Comparison of ENCODE assay signal across 23 cellular contexts in the genomic region with DNA sequence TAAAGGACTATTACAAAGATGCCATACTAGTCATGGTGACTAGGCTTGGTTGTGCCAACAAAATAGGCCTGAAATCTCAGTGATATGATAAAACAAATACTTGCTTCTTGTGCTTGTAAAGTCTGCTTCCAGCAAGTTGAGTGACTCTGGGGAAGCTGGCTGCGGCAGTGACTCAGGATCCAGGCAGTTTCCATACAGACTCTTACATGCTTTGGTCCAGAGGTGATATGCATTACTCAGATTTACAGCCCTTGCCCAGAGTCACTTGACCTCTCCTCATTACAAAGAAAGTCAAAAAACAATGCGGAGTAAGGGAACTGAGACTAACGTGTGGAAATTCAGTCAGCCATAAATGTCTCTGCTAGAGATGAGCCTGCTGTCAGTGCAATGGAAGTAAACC.
A peak's percentile ranks its signal among the peaks of the same experiment; 100 is the strongest.
DNase-seq lines count a peak whose midpoint lies in the region; ATAC-seq and TF ChIP-seq lines count a peak whose summit lies in the region.
"Had no signal": no experiment of that assay in that cellular context is flagged by ENCODE, and none has a peak within 500 bp of the region (broad histone marks: within the 10 kb centered on the region; RNA-seq: fewer than 3 reads in every experiment).

No MANE protein-coding gene starts in this region.

- peak; percentile 0 for DNase-seq in HFFc6
- DNase-seq in astrocyte of the spinal cord (ENCODE audit: low read depth, low spot score), result peak; percentile 63
- peak; percentile 74 for DNase-seq in left kidney (ENCODE audit: low read depth, low spot score)
- peak; percentile 33 for DNase-seq in stromal cell of bone marrow (ENCODE audit: low read depth)
- DNase-seq in dedifferentiated amniotic fluid mesenchymal stem cell (ENCODE audit: extremely low spot score), result no peak
- DNase-seq in HAP-1 (ENCODE audit: low spot score in 2 of 2), result no peak
- DNase-seq: activated CD8-positive, alpha-beta memory T cell treated with anti-CD3 and anti-CD28 coated beads, Interleukin-2, amount 50 U/mL, for 48 hours; activated effector memory CD4-positive, alpha-beta T cell treated with Interleukin-2 at 50 U/mL for 16 hours; EL; mucosa of descending colon; NCI-H1930; NCI-H226; NCI-H774; psoas muscle; SHP77 treated with DMSO at 0.1 percent for 48 hours; small intestine; stimulated activated CD4-positive, alpha-beta T cell treated with anti-CD3 and anti-CD28 coated beads, Interleukin-2, amount 100 ng/mL, for 48 hours; stimulated activated naive CD8-positive, alpha-beta T cell treated with anti-CD3 and anti-CD28 coated beads, Interleukin-15, amount 100 ng/mL, for 72 hours; upper lobe of left lung had no signal

- ATAC-seq in GM19351 (IDR thresholded peaks at IDR 0.05; ENCODE audit: unreplicated experiment), result no peak
- ATAC-seq: left lobe of liver; mucosa of descending colon; psoas muscle; stimulated activated naive CD8-positive, alpha-beta T cell treated with anti-CD3 and anti-CD28 coated beads, Interleukin-15, amount 100 ng/mL, for 72 hours had no signal

- no peaks in the 10 kb centered on the region for H3K9me3 ChIP-seq in HAP-1
- H3K9me3 ChIP-seq: BLaER1, psoas muscle, upper lobe of left lung had no signal

- no peaks in the 10 kb centered on the region for H3K27me3 ChIP-seq in HAP-1 (ENCODE audit: low read depth)
- H3K27me3 ChIP-seq: BLaER1, upper lobe of left lung had no signal

- no peak overlapping the region for H3K27ac Mint-ChIP-seq in HFFc6
- H3K27ac Mint-ChIP-seq: stimulated activated naive CD8-positive, alpha-beta T cell treated with anti-CD3 and anti-CD28 coated beads, Interleukin-15, amount 100 ng/mL, for 72 hours had no signal

- no peaks in the 10 kb centered on the region for H3K27me3 Mint-ChIP-seq in HFFc6 (ENCODE audit: insufficient read depth)
- H3K27me3 Mint-ChIP-seq: central memory CD8-positive, alpha-beta T cell; stimulated activated naive CD8-positive, alpha-beta T cell treated with anti-CD3 and anti-CD28 coated beads, Interleukin-15, amount 100 ng/mL, for 72 hours had no signal

- H3K4me3 Mint-ChIP-seq in HFFc6, result no peak overlapping the region
- H3K4me3 Mint-ChIP-seq: central memory CD8-positive, alpha-beta T cell; stimulated activated naive CD8-positive, alpha-beta T cell treated with anti-CD3 and anti-CD28 coated beads, Interleukin-15, amount 100 ng/mL, for 72 hours had no signal

- no peaks in the 10 kb centered on the region for H3K4me1 Mint-ChIP-seq in HFFc6 (ENCODE audit: low read depth)
- H3K4me1 Mint-ChIP-seq: central memory CD8-positive, alpha-beta T cell; stimulated activated naive CD8-positive, alpha-beta T cell treated with anti-CD3 and anti-CD28 coated beads, Interleukin-15, amount 100 ng/mL, for 72 hours had no signal

- in situ Hi-C loops in astrocyte of the spinal cord (cut with HindIII; ENCODE audit: low sequenced_read_pairs) (no loop called here), HAP-1 (cut with MboI; ENCODE audit: low sequenced_read_pairs) (no loop called here)

- no peaks in the 10 kb centered on the region for H3K4me1 ChIP-seq in HAP-1
- H3K4me1 ChIP-seq: psoas muscle, upper lobe of left lung had no signal

- no peaks in the 10 kb centered on the region for H3K36me3 Mint-ChIP-seq in HFFc6 (ENCODE audit: low read depth)

- peaks cover 41% of the 10 kb centered on the region for H3K9me3 Mint-ChIP-seq in HFFc6

- H3K36me3 ChIP-seq in HAP-1 (replicated peaks), result no peaks in the 10 kb centered on the region
- H3K36me3 ChIP-seq: BLaER1, upper lobe of left lung had no signal

- TF ChIP-seq CTCF in HFFc6 (IDR thresholded peaks at IDR 0.05) (no peak), astrocyte of the spinal cord (IDR thresholded peaks at IDR 0.05; ENCODE audit: low read depth, low read length) (no peak)

- no peak overlapping the region for H3K4me3 ChIP-seq in astrocyte of the spinal cord (ENCODE audit: low read depth, low read length)
- H3K4me3 ChIP-seq in HAP-1, result no peak overlapping the region
- H3K4me3 ChIP-seq: BLaER1, mucosa of descending colon, psoas muscle, upper lobe of left lung had no signal

Comparison
In these comparisons a context has a peak if more than half of its experiments do, and no peak if none do; other contexts are left out.
1. DNase-seq: peak in HFFc6 (single experiment), astrocyte of the spinal cord (single experiment), left kidney (single experiment) and stromal cell of bone marrow (single experiment); none in dedifferentiated amniotic fluid mesenchymal stem cell (single experiment) and HAP-1 (0 of 2).